Comparison of ENCODE assay signal across 11 cellular contexts in genomic region chr2:68744517-68744916, GRCh38. TPM values are rescaled to one million over a fixed set of nuclear protein-coding genes. Genes with fewer than 3 reads are reported as not detected.
A peak's percentile ranks its signal among the peaks of the same experiment; 100 is the strongest.
DNase-seq lines count a peak whose midpoint lies in the region; ATAC-seq, FAIRE-seq and TF ChIP-seq lines count a peak whose summit lies in the region.
"Had no signal": no experiment of that assay in that cellular context is flagged by ENCODE, and none has a peak within 500 bp of the region (broad histone marks: within the 10 kb centered on the region; RNA-seq: fewer than 3 reads in every experiment).

No MANE protein-coding gene starts in this region.

- CTCF ChIA-PET in CD8-positive, alpha-beta memory T cell (lab: Charles Lee), result interaction anchor here (1.0 to 4.5 kb wide), 12 partner anchors 11 to 181 kb away, joined by 3 to 18 read pairs (median 6); partner anchors contain the start of gene ARHGAP25

- H3K9ac ChIP-seq in HUES64 (ENCODE audit: low read depth, low read length), result no peak overlapping the region

- FAIRE-seq in D721Med (lab: Jason Lieb, UNC), result no peak

- peaks cover 90 to 98% (median 98%) of the 10 kb centered on the region in 3 donors for H3K4me1 Mint-ChIP-seq in CD8-positive, alpha-beta memory T cell
- peaks cover 94% of the 10 kb centered on the region for H3K4me1 Mint-ChIP-seq in activated naive CD8-positive, alpha-beta T cell (ENCODE audit: low read depth)
- H3K4me1 Mint-ChIP-seq in naive B cell, result peaks cover 77 to 88% (median 85%) of the 10 kb centered on the region in 3 donors

- no peak overlapping the region for H3K4me3 ChIP-seq in CD8-positive, alpha-beta memory T cell (ENCODE audit: low read length)
- H3K4me3 ChIP-seq in HUES64 (ENCODE audit: low read length), result no peak overlapping the region
- H3K4me3 ChIP-seq: uterus had no signal

- peaks cover 14% of the 10 kb centered on the region for H3K36me3 ChIP-seq in CD8-positive, alpha-beta memory T cell (ENCODE audit: insufficient read depth, low read length)
- H3K36me3 ChIP-seq in HUES64 (ENCODE audit: insufficient read depth, low read length), result no peaks in the 10 kb centered on the region
- H3K36me3 ChIP-seq: uterus had no signal

- no peak for ATAC-seq in naive B cell (ENCODE audit: low read depth in 2 of 2)

- DNase-seq in CD8-positive, alpha-beta memory T cell, result no peak
- DNase-seq in naive B cell, result no peak
- no peak for DNase-seq in stimulated activated CD8-positive, alpha-beta memory T cell treated with anti-CD3 and anti-CD28 coated beads, Interleukin-4, amount 100 ng/mL, for 48 hours
- DNase-seq in NCI-H82 treated with DMSO at 0.1 percent for 48 hours (lab: John Stamatoyannopoulos, UW; ENCODE audit: unreplicated experiment), result no peak
- DNase-seq in D721Med (ENCODE audit: insufficient read length, low spot score), result no peak
- DNase-seq: activated effector memory CD4-positive, alpha-beta T cell treated with Interleukin-2 at 50 U/mL for 16 hours; effector CD4-positive, alpha-beta T cell; NCI-H1930; uterus had no signal

- H3K9me3 ChIP-seq in CD8-positive, alpha-beta memory T cell (ENCODE audit: low read length), result no peaks in the 10 kb centered on the region
- H3K9me3 ChIP-seq in HUES64 (ENCODE audit: insufficient read depth, low read depth, low read length), result no peaks in the 10 kb centered on the region
- H3K9me3 ChIP-seq: uterus had no signal

- H3K27ac ChIP-seq in CD8-positive, alpha-beta memory T cell (ENCODE audit: low read depth, low read length), result no peak overlapping the region
- peak overlapping the region; percentile 40 for H3K27ac ChIP-seq in HUES64 (ENCODE audit: low read depth, low read length)
- H3K27ac ChIP-seq: uterus had no signal

- WGBS in HUES64, result 49% methylated on average over 2 of the region's 2 CpGs

- no peaks in the 10 kb centered on the region for H3K27me3 ChIP-seq in CD8-positive, alpha-beta memory T cell (ENCODE audit: insufficient read depth, low read length, poor library complexity, severe bottlenecking)
- no peaks in the 10 kb centered on the region for H3K27me3 ChIP-seq in HUES64 (ENCODE audit: insufficient read depth, low read length)
- H3K27me3 ChIP-seq: uterus had no signal

- TF ChIP-seq CTCF in D721Med (IDR thresholded peaks at IDR 0.05; ENCODE audit: insufficient read depth, missing control alignments), result no peak

- H3K9me3 Mint-ChIP-seq in CD8-positive, alpha-beta memory T cell, result no peaks in the 10 kb centered on the region
- no peaks in the 10 kb centered on the region for H3K9me3 Mint-ChIP-seq in activated naive CD8-positive, alpha-beta T cell (ENCODE audit: low read depth)
- no peaks in the 10 kb centered on the region for H3K9me3 Mint-ChIP-seq in naive B cell

- H3K4me3 Mint-ChIP-seq in CD8-positive, alpha-beta memory T cell, result peak overlapping the region; percentile 0 to 77 (median 66)
- peak overlapping the region; percentile 71 for H3K4me3 Mint-ChIP-seq in activated naive CD8-positive, alpha-beta T cell
- peak overlapping the region in 3 of 8 donors; percentile 28 to 65 (median 50) for H3K4me3 Mint-ChIP-seq in naive B cell

- peaks cover 99% of the 10 kb centered on the region for H3K4me1 ChIP-seq in CD8-positive, alpha-beta memory T cell (ENCODE audit: insufficient read depth, low read length)
- H3K4me1 ChIP-seq in HUES64 (ENCODE audit: insufficient read depth, low read length), result peaks cover 8% of the 10 kb centered on the region
- H3K4me1 ChIP-seq: uterus had no signal

- peaks cover 12 to 68% (median 28%) of the 10 kb centered on the region in 3 donors for H3K36me3 Mint-ChIP-seq in CD8-positive, alpha-beta memory T cell
- H3K36me3 Mint-ChIP-seq in activated naive CD8-positive, alpha-beta T cell, result peaks cover 30% of the 10 kb centered on the region
- H3K36me3 Mint-ChIP-seq in naive B cell, result peaks cover 7 to 9% of the 10 kb centered on the region in 2 donors

- H3K27me3 Mint-ChIP-seq in CD8-positive, alpha-beta memory T cell, result no peaks in the 10 kb centered on the region
- H3K27me3 Mint-ChIP-seq in activated naive CD8-positive, alpha-beta T cell, result no peaks in the 10 kb centered on the region
- H3K27me3 Mint-ChIP-seq in naive B cell, result no peaks in the 10 kb centered on the region

- peak overlapping the region; percentile 73 to 98 (median 86) for H3K27ac Mint-ChIP-seq in CD8-positive, alpha-beta memory T cell
- peak overlapping the region; percentile 85 for H3K27ac Mint-ChIP-seq in activated naive CD8-positive, alpha-beta T cell
- peak overlapping the region in 4 of 6 donors; percentile 16 to 80 (median 60) for H3K27ac Mint-ChIP-seq in naive B cell

- POLR2A ChIA-PET in CD8-positive, alpha-beta memory T cell (lab: Charles Lee), result interaction anchor here (1.3 to 1.9 kb wide), 3 partner anchors 10 to 164 kb away, joined by 4 to 6 read pairs (median 5); partner anchors contain the start of gene ARHGAP25

RNA-seq across cellular contexts. Expression of gene ARHGAP25, which starts 9.9 kb away (rescaled TPM):
- 10 to 100 TPM; 74.7 to 75.2 TPM for total RNA-seq in CD8-positive, alpha-beta memory T cell
- 200 TPM for polyA plus RNA-seq in CD8-positive, alpha-beta memory T cell
- 0.85 TPM for polyA plus RNA-seq in HUES64 (2013, experiment 1 of 2)
- 1.7 TPM for polyA plus RNA-seq in HUES64 (2013, experiment 2 of 2)
- 100 to 1,000 TPM in 4 of 6 donors, 10 to 100 TPM in 2; 45.1 to 164 (median 107) TPM for polyA plus RNA-seq in naive B cell (ENCODE audit: low read depth in 6 of 6)
